Comparison of ENCODE assay signal across 21 cellular contexts in the genomic region with DNA sequence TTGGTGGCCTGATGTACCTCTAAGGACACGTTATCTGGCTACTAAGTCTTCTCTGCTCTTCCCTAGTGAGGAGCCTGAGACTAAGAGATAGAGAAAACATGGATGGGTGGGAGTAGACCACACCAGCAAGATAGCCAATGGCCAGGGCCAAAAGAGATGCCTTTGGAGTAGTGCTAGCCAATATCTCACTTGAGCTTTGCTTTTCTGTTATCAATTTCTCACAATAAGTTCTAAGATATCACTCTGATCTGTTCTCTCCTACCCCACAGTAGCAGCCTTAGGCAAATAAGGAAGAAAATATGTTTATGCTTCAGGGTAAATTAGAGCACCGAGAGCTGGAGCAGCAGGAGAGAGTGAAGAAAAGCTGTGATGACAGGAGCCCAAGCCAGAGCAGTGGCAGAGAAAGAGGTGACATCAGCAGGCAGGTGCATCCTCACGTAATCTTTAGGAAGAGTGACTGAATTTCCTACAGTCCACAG.
DNase-seq lines count a peak whose midpoint lies in the region; ATAC-seq, FAIRE-seq and TF ChIP-seq lines count a peak whose summit lies in the region.
"Had no signal": no experiment of that assay in that cellular context is flagged by ENCODE, and none has a peak within 500 bp of the region (broad histone marks: within the 10 kb centered on the region; RNA-seq: fewer than 3 reads in every experiment).

No MANE protein-coding gene starts in this region.

- peak overlapping the region; percentile 55; the same call in 2 of the 3 replicates for H3K27ac ChIP-seq in K562 (ENCODE audit: extremely low read depth, low read depth, low read length)
- no peak overlapping the region for H3K27ac ChIP-seq in spleen
- H3K27ac ChIP-seq: HL-60, Peyer's patch, SK-N-MC had no signal

- peak; percentile 96 for ATAC-seq in K562
- ATAC-seq in HG03520 (IDR thresholded peaks at IDR 0.05; ENCODE audit: unreplicated experiment) = no peak

- peak overlapping the region; percentile 68; the same call in 1 of the 2 replicates for H3K4me2 ChIP-seq in K562 (ENCODE audit: insufficient read depth, low read length)

- no peaks in the 10 kb centered on the region for H3K4me1 Mint-ChIP-seq in T-helper 2 cell treated with Interferon-gamma antibody and Interleukin-4, amounts not matched to agents 5 μg/mL and 100 μg/mL, for 36 hours (ENCODE audit: low read depth)
- no peaks in the 10 kb centered on the region for H3K4me1 Mint-ChIP-seq in activated T-helper 1 cell treated with anti-CD3 and anti-CD28 coated beads, Interleukin-12 subunit alpha, Interleukin-12 subunit beta, Interleukin-2, Interleukin-4 antibody, amounts not matched to agents 30 ng/mL and 10 ng/mL and 1 ng/mL, durations not matched to agents 14 hours and 24 hours and 36 hours (ENCODE audit: low read depth)
- H3K4me1 Mint-ChIP-seq: CD8-positive, alpha-beta memory T cell had no signal

- H3K9me3 Mint-ChIP-seq in T-helper 2 cell treated with Interferon-gamma antibody and Interleukin-4, amounts not matched to agents 5 μg/mL and 100 μg/mL, for 36 hours = no peaks in the 10 kb centered on the region
- H3K9me3 Mint-ChIP-seq in activated T-helper 1 cell treated with anti-CD3 and anti-CD28 coated beads, Interleukin-12 subunit alpha, Interleukin-12 subunit beta, Interleukin-2, Interleukin-4 antibody, amounts not matched to agents 30 ng/mL and 10 ng/mL and 1 ng/mL, durations not matched to agents 14 hours and 24 hours and 36 hours = no peaks in the 10 kb centered on the region
- H3K9me3 Mint-ChIP-seq: CD8-positive, alpha-beta memory T cell had no signal

- TF ChIP-seq EP300 in K562 (IDR thresholded peaks at IDR 0.05; ENCODE audit: low read length) = peak; percentile 89

- H3K4me1 ChIP-seq in K562 (replicated peaks in 1 of 2; ENCODE audit: control insufficient read depth in 2 of 2, insufficient read depth in 2 of 2, low read length in 2 of 2) (peaks cover 20 to 39% of the 10 kb centered on the region in 2 experiments; a peak in 4 of 5 replicates), spleen (peaks cover 0 to 20% (median 9%) of the 10 kb centered on the region in 6 donors)
- H3K4me1 ChIP-seq: Peyer's patch had no signal

- H3K4me3 ChIP-seq in K562 (no peak overlapping the region), spleen (no peak overlapping the region)
- H3K4me3 ChIP-seq: Peyer's patch, SK-N-MC had no signal

- H3K4me3 Mint-ChIP-seq in T-helper 2 cell treated with Interferon-gamma antibody and Interleukin-4, amounts not matched to agents 5 μg/mL and 100 μg/mL, for 36 hours = no peak overlapping the region
- no peak overlapping the region for H3K4me3 Mint-ChIP-seq in activated T-helper 1 cell treated with anti-CD3 and anti-CD28 coated beads, Interleukin-12 subunit alpha, Interleukin-12 subunit beta, Interleukin-2, Interleukin-4 antibody, amounts not matched to agents 30 ng/mL and 10 ng/mL and 1 ng/mL, durations not matched to agents 14 hours and 24 hours and 36 hours
- H3K4me3 Mint-ChIP-seq: CD8-positive, alpha-beta memory T cell had no signal

- no peak for TF ChIP-seq RAD21 in K562 (CRISPR knock-in tag; conservative IDR thresholded peaks at IDR 0.05 in 1 of 2, IDR thresholded peaks at IDR 0.05 in 1 of 2)

- H2AFZ ChIP-seq in K562 (ENCODE audit: low read depth, low read length) = peak overlapping the region; percentile 67; the same call in 1 of the 2 replicates

- peak overlapping the region in 1 of 2 experiments; percentile 8; a peak in 1 of 4 replicates for H3K9ac ChIP-seq in K562 (ENCODE audit: insufficient read depth in 1 of 2, low read depth in 2 of 2, low read length in 2 of 2)

- H4K20me1 ChIP-seq in K562 (replicated peaks; ENCODE audit: control insufficient read depth, insufficient read depth, low read length) = no peaks in the 10 kb centered on the region

- intact Hi-C loops in K562 (cut with micrococcal nuclease) = loop anchor here (10.0 kb wide), 1 partner anchor 1547 kb away; no protein-coding TSS in a partner anchor
- intact Hi-C loops in activated T-helper 1 cell treated with anti-CD3 and anti-CD28 coated beads, Interleukin-12 subunit alpha, Interleukin-12 subunit beta, Interleukin-2, Interleukin-4 antibody, amounts not matched to agents 30 ng/mL and 10 ng/mL and 1 ng/mL, durations not matched to agents 14 hours and 24 hours and 36 hours (cut with micrococcal nuclease) = no loop called here
- intact Hi-C loops in spleen (cut with DNase I; ENCODE audit: low total_unique reads) = no loop called here

- in situ Hi-C loops in K562 (cut with MboI) = loop anchor here (10.0 kb wide), 1 partner anchor 497 kb away; no protein-coding TSS in a partner anchor

- no peaks in the 10 kb centered on the region for H3K9me1 ChIP-seq in K562 (ENCODE audit: control insufficient read depth, insufficient read depth, low read length)

- TF ChIP-seq CTCF in K562 (IDR thresholded peaks at IDR 0.05 in 2 of 3, conservative IDR thresholded peaks at IDR 0.05 in 1 of 3; ENCODE audit: insufficient read depth in 2 of 3, low read depth in 1 of 3, low read length in 3 of 3) (no peak), spleen (IDR thresholded peaks at IDR 0.05 in 8 of 11, conservative IDR thresholded peaks at IDR 0.05 in 3 of 11) (no peak)

- TF ChIP-seq POLR2A in K562 (conservative IDR thresholded peaks at IDR 0.05) (no peak), spleen (IDR thresholded peaks at IDR 0.05) (no peak)

- CTCF ChIA-PET in K562 (lab: Yijun Ruan, JAX; ENCODE audit: low intra/inter-chr PET ratio) = no interaction called here

- 0% methylated on average over 3 of the region's 3 CpGs for WGBS in K562 (ENCODE audit: insufficient coverage, low coverage, missing lambda C conversion rate)
- 68 to 78% (median 72%) methylated on average over 3 of the region's 3 CpGs for WGBS in spleen, 5 donors

- H3K79me2 ChIP-seq in K562 (ENCODE audit: control insufficient read depth, insufficient read depth, low read length) = no peaks in the 10 kb centered on the region

- no peak overlapping the region for H3K27ac Mint-ChIP-seq in T-helper 2 cell treated with Interferon-gamma antibody and Interleukin-4, amounts not matched to agents 5 μg/mL and 100 μg/mL, for 36 hours
- no peak overlapping the region for H3K27ac Mint-ChIP-seq in activated T-helper 1 cell treated with anti-CD3 and anti-CD28 coated beads, Interleukin-12 subunit alpha, Interleukin-12 subunit beta, Interleukin-2, Interleukin-4 antibody, amounts not matched to agents 30 ng/mL and 10 ng/mL and 1 ng/mL, durations not matched to agents 14 hours and 24 hours and 36 hours
- H3K27ac Mint-ChIP-seq: CD8-positive, alpha-beta memory T cell had no signal

- H3K27me3 ChIP-seq in K562 (ENCODE audit: control insufficient read depth in 2 of 2, insufficient read depth in 2 of 2, low read length in 2 of 2) (no peaks in the 10 kb centered on the region), spleen (replicated peaks in 1 of 7) (peaks cover 0 to 7% (median 0%) of the 10 kb centered on the region in 7 donors)
- H3K27me3 ChIP-seq: Peyer's patch had no signal

- POLR2A ChIA-PET in K562 (lab: Yijun Ruan, JAX) = interaction anchor here (0.6 to 1.3 kb wide), 3 partner anchors 60 to 436 kb away, joined by 3 read pairs; no protein-coding TSS in a partner anchor

- H3K36me3 ChIP-seq in K562 (ENCODE audit: control insufficient read depth, insufficient read depth, low read length) (no peaks in the 10 kb centered on the region), spleen (no peaks in the 10 kb centered on the region)
- H3K36me3 ChIP-seq: Peyer's patch had no signal

- BruUV-seq in K562 (replicated peaks; lab: Mats Ljungman, UMichigan) = no TSS peak

- no peaks in the 10 kb centered on the region for H3K9me3 ChIP-seq in K562 (replicated peaks; ENCODE audit: control insufficient read depth, insufficient read depth, low read depth, low read length)
- H3K9me3 ChIP-seq in spleen = no peaks in the 10 kb centered on the region
- H3K9me3 ChIP-seq: Peyer's patch had no signal

- H3K36me3 Mint-ChIP-seq in T-helper 2 cell treated with Interferon-gamma antibody and Interleukin-4, amounts not matched to agents 5 μg/mL and 100 μg/mL, for 36 hours (ENCODE audit: low read depth) = no peaks in the 10 kb centered on the region
- H3K36me3 Mint-ChIP-seq in activated T-helper 1 cell treated with anti-CD3 and anti-CD28 coated beads, Interleukin-12 subunit alpha, Interleukin-12 subunit beta, Interleukin-2, Interleukin-4 antibody, amounts not matched to agents 30 ng/mL and 10 ng/mL and 1 ng/mL, durations not matched to agents 14 hours and 24 hours and 36 hours (ENCODE audit: low read depth) = no peaks in the 10 kb centered on the region
- H3K36me3 Mint-ChIP-seq: CD8-positive, alpha-beta memory T cell had no signal

- FAIRE-seq in K562 (lab: Jason Lieb, UNC) = peak; percentile 99
- FAIRE-seq: D721Med had no signal

- DNase-seq in NCI-H1105 treated with DMSO at 0.1 percent for 48 hours (lab: John Stamatoyannopoulos, UW) (peak; percentile 42), NCI-H1105 (lab: John Stamatoyannopoulos, UW) (no peak), OCI-M1 (lab: John Stamatoyannopoulos, UW) (peak; percentile 97), K562 (ENCODE audit: extremely low read depth in 1 of 4, low spot score in 3 of 4) (peak; percentile 75 to 91 (median 84)), spleen (no peak)
- DNase-seq in T-helper 2 cell treated with Interferon-gamma antibody and Interleukin-4, amounts not matched to agents 5 μg/mL and 100 μg/mL, for 36 hours (ENCODE audit: low spot score) = no peak
- DNase-seq in activated T-helper 1 cell treated with anti-CD3 and anti-CD28 coated beads, Interleukin-12 subunit alpha, Interleukin-12 subunit beta, Interleukin-2, Interleukin-4 antibody, amounts not matched to agents 30 ng/mL and 10 ng/mL and 1 ng/mL, durations not matched to agents 14 hours and 24 hours and 36 hours (ENCODE audit: low spot score) = no peak
- DNase-seq: 8988T; CD8-positive, alpha-beta memory T cell; DND-41; HCEC 1CT; MM.1S; NCI-H1092 treated with DMSO at 0.1 percent for 48 hours; NCI-H187; NCI-H226; NCI-H524; Peyer's patch had no signal

- peaks cover 2% of the 10 kb centered on the region for H3K27me3 Mint-ChIP-seq in T-helper 2 cell treated with Interferon-gamma antibody and Interleukin-4, amounts not matched to agents 5 μg/mL and 100 μg/mL, for 36 hours (ENCODE audit: low read depth)
- H3K27me3 Mint-ChIP-seq in activated T-helper 1 cell treated with anti-CD3 and anti-CD28 coated beads, Interleukin-12 subunit alpha, Interleukin-12 subunit beta, Interleukin-2, Interleukin-4 antibody, amounts not matched to agents 30 ng/mL and 10 ng/mL and 1 ng/mL, durations not matched to agents 14 hours and 24 hours and 36 hours (ENCODE audit: insufficient read depth) = no peaks in the 10 kb centered on the region

TF ChIP-seq in K562, 482 proteins besides CTCF, POLR2A, EP300 and RAD21 (continues in another document):
- TF ChIP-seq HOXB6 (CRISPR knock-in tag; IDR thresholded peaks at IDR 0.05; ENCODE audit: borderline replicate concordance) (no peak), ZFX (CRISPR knock-in tag; IDR thresholded peaks at IDR 0.05) (no peak), BRCA1 (IDR thresholded peaks at IDR 0.05) (no peak), BRCA1 (CRISPR knock-in tag; IDR thresholded peaks at IDR 0.05) (no peak), NR4A1 (CRISPR knock-in tag; IDR thresholded peaks at IDR 0.05) (no peak), NR4A1 (tag; IDR thresholded peaks at IDR 0.05) (0 out of 2 replicates have a peak, but pooled peaks have one; percentile 16)

Comparison
In these comparisons a context has a peak if more than half of its experiments do, and no peak if none do; other contexts are left out.
1. DNase-seq: peak in NCI-H1105 treated with DMSO at 0.1 percent for 48 hours (single experiment), OCI-M1 (single experiment) and K562 (4 of 4); none in NCI-H1105 (single experiment), T-helper 2 cell treated with Interferon-gamma antibody and Interleukin-4, amounts not matched to agents 5 μg/mL and 100 μg/mL, for 36 hours (single experiment), activated T-helper 1 cell treated with anti-CD3 and anti-CD28 coated beads, Interleukin-12 subunit alpha, Interleukin-12 subunit beta, Interleukin-2, Interleukin-4 antibody, amounts not matched to agents 30 ng/mL and 10 ng/mL and 1 ng/mL, durations not matched to agents 14 hours and 24 hours and 36 hours (single experiment) and spleen (single experiment).